ENCODE assay signal across 8 cellular contexts in the genomic region with DNA sequence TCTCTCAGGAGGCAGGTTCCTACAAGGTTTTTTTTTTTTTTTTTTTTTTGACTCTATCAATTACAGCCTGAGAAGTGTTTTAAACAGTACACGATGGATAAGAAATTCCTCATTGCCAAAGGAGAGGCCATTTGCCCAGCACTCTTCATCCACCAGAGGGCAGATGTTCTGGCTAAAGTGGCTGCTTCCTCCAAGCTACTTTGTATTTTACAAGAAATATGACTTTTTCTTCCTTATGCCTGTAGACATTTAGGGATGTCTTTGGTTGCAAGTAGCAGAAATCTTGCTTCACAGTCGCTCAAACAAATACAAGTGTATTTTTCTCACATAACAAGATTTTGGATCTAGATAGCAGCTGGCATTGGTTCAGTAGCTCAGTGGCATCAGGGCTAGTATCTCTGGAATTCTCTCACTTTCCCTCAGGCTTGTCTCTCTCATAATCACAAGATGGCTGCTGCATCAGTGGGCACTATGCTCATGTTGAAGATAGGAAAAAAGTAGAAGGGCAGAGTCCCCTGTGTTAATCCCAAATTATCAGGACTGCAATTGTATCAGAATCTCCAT.
A peak's percentile ranks its signal among the peaks of the same experiment; 100 is the strongest.
DNase-seq lines count a peak whose midpoint lies in the region; ATAC-seq, FAIRE-seq and TF ChIP-seq lines count a peak whose summit lies in the region.

No MANE protein-coding gene starts in this region.

- H3K79me2 ChIP-seq in astrocyte (ENCODE audit: insufficient read depth, low read length) (no peaks in the 10 kb centered on the region), keratinocyte (ENCODE audit: control insufficient read depth, insufficient read depth, low read length) (no peaks in the 10 kb centered on the region)

- H3K4me1 ChIP-seq in astrocyte (ENCODE audit: insufficient read depth, low read length), result peaks cover 16% of the 10 kb centered on the region
- H3K4me1 ChIP-seq in keratinocyte (ENCODE audit: control insufficient read depth, extremely low read depth, insufficient read depth, low read length), result peaks cover 18% of the 10 kb centered on the region

- H3K36me3 ChIP-seq in astrocyte (ENCODE audit: insufficient read depth, low read length) (no peaks in the 10 kb centered on the region), keratinocyte (ENCODE audit: control insufficient read depth in 2 of 2, extremely low read depth in 1 of 2, insufficient read depth in 2 of 2, low read length in 2 of 2) (no peaks in the 10 kb centered on the region)

- DNase-seq in Caki2 (ENCODE audit: low read depth) (peak; percentile 19), astrocyte (ENCODE audit: low read depth) (peak; percentile 34), keratinocyte (ENCODE audit: low read depth, low spot score) (peak; percentile 5), activated gamma-delta T cell treated with Interleukin-2 at 50 U/mL for 16 hours (no peak), NCI-H1694 (lab: John Stamatoyannopoulos, UW) (no peak)
- DNase-seq in Jurkat, Clone E6-1 (ENCODE audit: low read depth, low spot score), result peak; percentile 1
- no peak for DNase-seq in activated T-helper 1 cell treated with anti-CD3 and anti-CD28 coated beads, Interleukin-12 subunit alpha, Interleukin-12 subunit beta, Interleukin-2, Interleukin-4 antibody, amounts not matched to agents 30 ng/mL and 10 ng/mL and 1 ng/mL, durations not matched to agents 14 hours and 24 hours and 36 hours (ENCODE audit: low spot score)

- H3K4me3 ChIP-seq in Jurkat, Clone E6-1 (ENCODE audit: low read length), result no peak overlapping the region
- H3K4me3 ChIP-seq in astrocyte (ENCODE audit: insufficient read depth, low read depth, low read length) (no peak overlapping the region), keratinocyte (ENCODE audit: control insufficient read depth in 2 of 3, extremely low read depth in 1 of 3, insufficient read depth in 2 of 3, low read depth in 1 of 3, low read length in 3 of 3) (no peak overlapping the region)

- intact Hi-C loops in activated T-helper 1 cell treated with anti-CD3 and anti-CD28 coated beads, Interleukin-12 subunit alpha, Interleukin-12 subunit beta, Interleukin-2, Interleukin-4 antibody, amounts not matched to agents 30 ng/mL and 10 ng/mL and 1 ng/mL, durations not matched to agents 14 hours and 24 hours and 36 hours (cut with micrococcal nuclease), result loop anchor here (1.0 to 2.0 kb wide), 3 partner anchors 33 to 254 kb away; no protein-coding TSS in a partner anchor

- H3K9me3 ChIP-seq in astrocyte (ENCODE audit: insufficient read depth, low read depth, low read length) (no peaks in the 10 kb centered on the region), keratinocyte (ENCODE audit: control insufficient read depth, low read depth, low read length) (no peaks in the 10 kb centered on the region)

- ATAC-seq in GM19324 (IDR thresholded peaks at IDR 0.05; ENCODE audit: low FRiP score, unreplicated experiment), result peak; percentile 59

- H3K27ac ChIP-seq in astrocyte (ENCODE audit: low read depth, low read length) (no peak overlapping the region), keratinocyte (ENCODE audit: control insufficient read depth, insufficient read depth, low read length) (no peak overlapping the region)

- TF ChIP-seq CTCF in astrocyte (IDR thresholded peaks at IDR 0.05; ENCODE audit: insufficient read depth, low read depth, low read length) (peak; percentile 85), keratinocyte (optimal IDR thresholded peaks at IDR 0.05 in 1 of 3, IDR thresholded peaks at IDR 0.05 in 1 of 3, conservative IDR thresholded peaks at IDR 0.05 in 1 of 3; ENCODE audit: extremely low read depth in 1 of 3, insufficient read depth in 2 of 3, low read length in 3 of 3) (peak; percentile 82 to 86 (median 84))

- no peak overlapping the region for H3K27ac Mint-ChIP-seq in astrocyte (ENCODE audit: unreplicated experiment)
- H3K27ac Mint-ChIP-seq in activated T-helper 1 cell treated with anti-CD3 and anti-CD28 coated beads, Interleukin-12 subunit alpha, Interleukin-12 subunit beta, Interleukin-2, Interleukin-4 antibody, amounts not matched to agents 30 ng/mL and 10 ng/mL and 1 ng/mL, durations not matched to agents 14 hours and 24 hours and 36 hours, result no peak overlapping the region

- H3K4me2 ChIP-seq in astrocyte (ENCODE audit: low read length) (no peak overlapping the region), keratinocyte (ENCODE audit: control insufficient read depth, extremely low read depth, insufficient read depth, low read depth, low read length) (peak overlapping the region; percentile 83)

- in situ Hi-C loops in Caki2 (cut with HindIII; ENCODE audit: low pct_unique_long_range_greater_than_20kb, low sequenced_read_pairs), result no loop called here

- peaks cover 5% of the 10 kb centered on the region for H3K9me3 Mint-ChIP-seq in astrocyte (ENCODE audit: unreplicated experiment)
- H3K9me3 Mint-ChIP-seq in activated T-helper 1 cell treated with anti-CD3 and anti-CD28 coated beads, Interleukin-12 subunit alpha, Interleukin-12 subunit beta, Interleukin-2, Interleukin-4 antibody, amounts not matched to agents 30 ng/mL and 10 ng/mL and 1 ng/mL, durations not matched to agents 14 hours and 24 hours and 36 hours, result no peaks in the 10 kb centered on the region

- H3K4me1 Mint-ChIP-seq in astrocyte (ENCODE audit: low read depth, unreplicated experiment), result peaks cover 26% of the 10 kb centered on the region
- H3K4me1 Mint-ChIP-seq in activated T-helper 1 cell treated with anti-CD3 and anti-CD28 coated beads, Interleukin-12 subunit alpha, Interleukin-12 subunit beta, Interleukin-2, Interleukin-4 antibody, amounts not matched to agents 30 ng/mL and 10 ng/mL and 1 ng/mL, durations not matched to agents 14 hours and 24 hours and 36 hours (ENCODE audit: low read depth), result no peaks in the 10 kb centered on the region

- H3K4me3 Mint-ChIP-seq in astrocyte (ENCODE audit: unreplicated experiment), result no peak overlapping the region
- H3K4me3 Mint-ChIP-seq in activated T-helper 1 cell treated with anti-CD3 and anti-CD28 coated beads, Interleukin-12 subunit alpha, Interleukin-12 subunit beta, Interleukin-2, Interleukin-4 antibody, amounts not matched to agents 30 ng/mL and 10 ng/mL and 1 ng/mL, durations not matched to agents 14 hours and 24 hours and 36 hours, result no peak overlapping the region

- H3K27me3 ChIP-seq in astrocyte (ENCODE audit: insufficient read depth, low read length) (no peaks in the 10 kb centered on the region), keratinocyte (ENCODE audit: control insufficient read depth, extremely low read depth, insufficient read depth, low read length) (no peaks in the 10 kb centered on the region)

- FAIRE-seq in astrocyte (lab: Jason Lieb, UNC) (peak; percentile 29), keratinocyte (lab: Jason Lieb, UNC) (no peak)

- no peaks in the 10 kb centered on the region for H3K27me3 Mint-ChIP-seq in astrocyte (ENCODE audit: low read depth, unreplicated experiment)
- H3K27me3 Mint-ChIP-seq in activated T-helper 1 cell treated with anti-CD3 and anti-CD28 coated beads, Interleukin-12 subunit alpha, Interleukin-12 subunit beta, Interleukin-2, Interleukin-4 antibody, amounts not matched to agents 30 ng/mL and 10 ng/mL and 1 ng/mL, durations not matched to agents 14 hours and 24 hours and 36 hours (ENCODE audit: insufficient read depth), result no peaks in the 10 kb centered on the region

- dilution Hi-C loops in keratinocyte (cut with MboI; ENCODE audit: extremely low pct_ligation_motif_present, low sequenced_read_pairs), result no loop called here

- no peaks in the 10 kb centered on the region for H3K36me3 Mint-ChIP-seq in astrocyte (ENCODE audit: low read depth, unreplicated experiment)
- no peaks in the 10 kb centered on the region for H3K36me3 Mint-ChIP-seq in activated T-helper 1 cell treated with anti-CD3 and anti-CD28 coated beads, Interleukin-12 subunit alpha, Interleukin-12 subunit beta, Interleukin-2, Interleukin-4 antibody, amounts not matched to agents 30 ng/mL and 10 ng/mL and 1 ng/mL, durations not matched to agents 14 hours and 24 hours and 36 hours (ENCODE audit: low read depth)

- H2AFZ ChIP-seq in astrocyte (ENCODE audit: low read depth, low read length) (no peak overlapping the region), keratinocyte (ENCODE audit: control insufficient read depth, low read length) (peak overlapping the region; percentile 98)

- H3K9ac ChIP-seq in astrocyte (ENCODE audit: low read length) (no peak overlapping the region), keratinocyte (ENCODE audit: control insufficient read depth, extremely low read depth, insufficient read depth, low read length) (no peak overlapping the region)

- H3K9me1 ChIP-seq in keratinocyte (ENCODE audit: control insufficient read depth, extremely low read depth, insufficient read depth, low read length), result peaks cover 3% of the 10 kb centered on the region

- no peaks in the 10 kb centered on the region for H4K20me1 ChIP-seq in astrocyte (ENCODE audit: insufficient read depth, low read length)
- no peaks in the 10 kb centered on the region for H4K20me1 ChIP-seq in keratinocyte (ENCODE audit: control insufficient read depth, extremely low read depth, insufficient read depth, low read length)

Comparison
In these comparisons a context has a peak if more than half of its experiments do, and no peak if none do; other contexts are left out.
1. DNase-seq: peak in Caki2 (single experiment), Jurkat, Clone E6-1 (single experiment), astrocyte (single experiment) and keratinocyte (single experiment); none in activated T-helper 1 cell treated with anti-CD3 and anti-CD28 coated beads, Interleukin-12 subunit alpha, Interleukin-12 subunit beta, Interleukin-2, Interleukin-4 antibody, amounts not matched to agents 30 ng/mL and 10 ng/mL and 1 ng/mL, durations not matched to agents 14 hours and 24 hours and 36 hours (single experiment), activated gamma-delta T cell treated with Interleukin-2 at 50 U/mL for 16 hours (single experiment) and NCI-H1694 (single experiment).